8 cellular contexts compared by ENCODE assay signal in genomic region chr17:37608369-37609169, GRCh38. TPM values are rescaled to one million over a fixed set of nuclear protein-coding genes. Genes with fewer than 3 reads are reported as not detected.
DNase-seq lines count a peak whose midpoint lies in the region; ATAC-seq and TF ChIP-seq lines count a peak whose summit lies in the region.

No MANE protein-coding gene starts in this region.

- 0% methylated on average over 6 of the region's 26 CpGs for WGBS in right lobe of liver (ENCODE audit: insufficient coverage, low coverage, low lambda C conversion rate, missing lambda C conversion rate)
- WGBS in testis, 2 donors: 1% methylated on average over 8 to 25 of the region's 26 CpGs

- no peaks in the 10 kb centered on the region for H3K9me2 ChIP-seq in Karpas-422 (replicated peaks; ENCODE audit: insufficient read depth, low read length)

- TF ChIP-seq POLR2A in right lobe of liver (IDR thresholded peaks at IDR 0.05) (no peak), testis (IDR thresholded peaks at IDR 0.05) (no peak)

- peak overlapping the region; percentile 53 to 69 for H3K4me3 ChIP-seq in DND-41 (ENCODE audit: low read depth in 1 of 2, low read length in 2 of 2)
- peak overlapping the region; percentile 96 for H3K4me3 ChIP-seq in Karpas-422 (ENCODE audit: low read length)
- peak overlapping the region; percentile 76 to 88 for H3K4me3 ChIP-seq in duodenal mucosa (ENCODE audit: low read depth in 1 of 2, low read length in 2 of 2)
- peak overlapping the region; percentile 91 to 97 (median 94) for H3K4me3 ChIP-seq in right lobe of liver
- peak overlapping the region; percentile 94 to 99 for H3K4me3 ChIP-seq in testis

- H3K36me3 ChIP-seq in DND-41 (ENCODE audit: insufficient read depth, low read length): peaks cover 22% of the 10 kb centered on the region
- H3K36me3 ChIP-seq in Karpas-422 (ENCODE audit: insufficient read depth, low read length): peaks cover 28% of the 10 kb centered on the region
- H3K36me3 ChIP-seq in duodenal mucosa (ENCODE audit: control insufficient read depth in 1 of 2, insufficient read depth in 2 of 2, low read length in 2 of 2): peaks cover 4 to 11% of the 10 kb centered on the region in 2 donors
- peaks cover 0 to 6% (median 1%) of the 10 kb centered on the region in 4 donors for H3K36me3 ChIP-seq in right lobe of liver
- H3K36me3 ChIP-seq in testis (ENCODE audit: low read depth, missing control alignments): no peaks in the 10 kb centered on the region

- intact Hi-C loops in right lobe of liver (cut with DNase I): no loop called here
- intact Hi-C loops in testis (cut with DNase I; ENCODE audit: low total_unique reads): no loop called here

- peak overlapping the region; percentile 79 for H3K9ac ChIP-seq in DND-41 (ENCODE audit: low read depth, low read length)
- peak overlapping the region; percentile 99 for H3K9ac ChIP-seq in Karpas-422 (ENCODE audit: low read length)
- H3K9ac ChIP-seq in duodenal mucosa (ENCODE audit: low read depth in 1 of 2, low read length in 2 of 2): peak overlapping the region; percentile 79 to 84

- ATAC-seq in DND-41 (ENCODE audit: insufficient read depth, low read depth): peak; percentile 52
- ATAC-seq in GM21528 (IDR thresholded peaks at IDR 0.05; ENCODE audit: low FRiP score, unreplicated experiment): peak; percentile 33
- peak; percentile 33 to 61 (median 40) for ATAC-seq in right lobe of liver

- H3K4me1 ChIP-seq in DND-41 (ENCODE audit: insufficient read depth, low read length) (peaks cover 52% of the 10 kb centered on the region), Karpas-422 (ENCODE audit: low read length) (peaks cover 31% of the 10 kb centered on the region), duodenal mucosa (ENCODE audit: control insufficient read depth in 1 of 2, insufficient read depth in 2 of 2, low read length in 2 of 2) (peaks cover 3 to 6% of the 10 kb centered on the region in 2 donors), right lobe of liver (peaks cover 0 to 3% (median 0%) of the 10 kb centered on the region in 4 donors), testis (no peaks in the 10 kb centered on the region)

- H3K79me2 ChIP-seq in DND-41 (ENCODE audit: insufficient read depth, low read length) (peaks cover 56% of the 10 kb centered on the region), Karpas-422 (ENCODE audit: low read length) (peaks cover 55% of the 10 kb centered on the region)

- peak overlapping the region; percentile 85 for H3K4me2 ChIP-seq in DND-41 (ENCODE audit: insufficient read depth, low read length)
- peak overlapping the region; percentile 86 for H3K4me2 ChIP-seq in Karpas-422 (ENCODE audit: low read depth, low read length, poor library complexity, severe bottlenecking)

- DNase-seq in DND-41 (peak; percentile 67), Karpas-422 (peak; percentile 70), SKM-1 (lab: John Stamatoyannopoulos, UW; ENCODE audit: unreplicated experiment) (peak; percentile 23), right lobe of liver (no peak), testis (peak; percentile 36), mucosa of gallbladder (ENCODE audit: low spot score) (no peak)

- H3K27me3 ChIP-seq in DND-41 (ENCODE audit: insufficient read depth, low read length, poor library complexity) (no peaks in the 10 kb centered on the region), Karpas-422 (ENCODE audit: low read length) (no peaks in the 10 kb centered on the region), duodenal mucosa (ENCODE audit: control insufficient read depth in 1 of 2, insufficient read depth in 2 of 2, low read length in 2 of 2) (no peaks in the 10 kb centered on the region), right lobe of liver (no peaks in the 10 kb centered on the region), testis (no peaks in the 10 kb centered on the region)

- H3K9me3 ChIP-seq in DND-41 (ENCODE audit: insufficient read depth, low read length, severe bottlenecking): no peaks in the 10 kb centered on the region
- H3K9me3 ChIP-seq in Karpas-422 (ENCODE audit: low read length): no peaks in the 10 kb centered on the region
- H3K9me3 ChIP-seq in duodenal mucosa (ENCODE audit: control insufficient read depth in 1 of 2, low read length in 2 of 2): no peaks in the 10 kb centered on the region
- no peaks in the 10 kb centered on the region for H3K9me3 ChIP-seq in right lobe of liver
- H3K9me3 ChIP-seq in testis: no peaks in the 10 kb centered on the region

- H3K27ac ChIP-seq in DND-41 (ENCODE audit: low read length) (peak overlapping the region; percentile 84), Karpas-422 (ENCODE audit: low read length) (peak overlapping the region; percentile 76), duodenal mucosa (ENCODE audit: low read depth, low read length) (peak overlapping the region; percentile 72), right lobe of liver (peak overlapping the region; percentile 78 to 87 (median 87)), testis (peak overlapping the region; percentile 93 to 95)

- TF ChIP-seq CTCF in DND-41 (IDR thresholded peaks at IDR 0.05; ENCODE audit: borderline replicate concordance, extremely low read depth, low read length, poor library complexity, severe bottlenecking) (no peak), right lobe of liver (IDR thresholded peaks at IDR 0.05) (no peak), testis (IDR thresholded peaks at IDR 0.05) (no peak)

- H4K20me1 ChIP-seq in DND-41 (ENCODE audit: insufficient read depth, low read length): peaks cover 14% of the 10 kb centered on the region; the same call in 1 of the 2 replicates
- no peaks in the 10 kb centered on the region for H4K20me1 ChIP-seq in Karpas-422 (ENCODE audit: insufficient read depth, low read depth, low read length)

- H2AFZ ChIP-seq in DND-41 (ENCODE audit: low read depth, low read length) (peak overlapping the region; percentile 79), Karpas-422 (ENCODE audit: low read length) (peak overlapping the region; percentile 59; the same call in 1 of the 2 replicates)

RNA-seq across cellular contexts. Expression of gene SYNRG, which starts 0.6 kb away (rescaled TPM):
- 37.8 and 46.6 TPM in 2 replicates for total RNA-seq in Karpas-422 (2014; rRNA removed; shearing (Covaris generic); ENCODE audit: low replicate concordance)
- total RNA-seq in right lobe of liver (10 to 100 TPM in 5 of 6 experiments, 1 to 10 TPM in 1; 9.0 to 16.2 (median 15.0) TPM), testis (10 to 100 TPM; 50.1 to 54.6 TPM), mucosa of gallbladder (42.1 TPM)
- polyA plus RNA-seq in testis (ENCODE audit: insufficient read depth, low read depth, low replicate concordance): 72.2 TPM

RNA-seq across cellular contexts. Expression of gene DDX52, which starts 34.7 kb away (rescaled TPM):
- total RNA-seq in Karpas-422 (2014; rRNA removed; shearing (Covaris generic); ENCODE audit: low replicate concordance): 24.1 and 40.8 TPM in 2 replicates
- 10 to 100 TPM; 11.8 to 14.4 (median 13.1) TPM for total RNA-seq in right lobe of liver
- 10 to 100 TPM; 25.5 to 31.7 TPM for total RNA-seq in testis
- polyA plus RNA-seq in testis (ENCODE audit: insufficient read depth, low read depth, low replicate concordance): 14.0 TPM
- total RNA-seq in mucosa of gallbladder: 21.7 TPM

Comparison
In these comparisons a context has a peak if more than half of its experiments do, and no peak if none do; other contexts are left out.
1. DNase-seq: peak in DND-41 (single experiment), Karpas-422 (single experiment), SKM-1 (single experiment) and testis (single experiment); none in right lobe of liver (0 of 3) and mucosa of gallbladder (single experiment).
2. Peak in every context shown above with its lines, with median percentiles within 50 percentile points of each other: ATAC-seq, H3K27ac ChIP-seq, H3K4me3 ChIP-seq and H3K9ac ChIP-seq.